In genomic region chr5:90440644-90441043, GRCh38 we compare ENCODE assay signal across 1 cellular context.
TF ChIP-seq lines count a peak whose summit lies in the region.

No MANE protein-coding gene starts in this region.

TF ChIP-seq in H1, 55 proteins besides CTCF, POLR2A, EP300 and RAD21:
- TF ChIP-seq GTF2F1 (IDR thresholded peaks at IDR 0.05; ENCODE audit: borderline replicate concordance, low read depth, low read length), result no peak
- TF ChIP-seq BCL11A (IDR thresholded peaks at IDR 0.05; ENCODE audit: low read depth in 2 of 2, low read length in 2 of 2), result no peak
- no peak for TF ChIP-seq SAP30 (IDR thresholded peaks at IDR 0.05; ENCODE audit: insufficient read depth, insufficient replicate concordance, low read length)
- TF ChIP-seq TAF7 (optimal IDR thresholded peaks at IDR 0.05; ENCODE audit: borderline replicate concordance, low read depth, low read length), result no peak
- TF ChIP-seq HDAC6 (IDR thresholded peaks at IDR 0.05; ENCODE audit: low read depth, low read length), result no peak
- no peak for TF ChIP-seq EZH2 (IDR thresholded peaks at IDR 0.05; ENCODE audit: low read depth, low read length, severe bottlenecking)
- no peak for TF ChIP-seq CHD7 (IDR thresholded peaks at IDR 0.05; ENCODE audit: insufficient replicate concordance, low read length)
- no peak for TF ChIP-seq TCF12 (IDR thresholded peaks at IDR 0.05; ENCODE audit: low read depth, low read length)
- no peak for TF ChIP-seq ASH2L (IDR thresholded peaks at IDR 0.05; ENCODE audit: low read length)
- TF ChIP-seq SRF (IDR thresholded peaks at IDR 0.05; ENCODE audit: low read depth, low read length), result no peak
